1 cellular context compared by ENCODE assay signal in the genomic region with DNA sequence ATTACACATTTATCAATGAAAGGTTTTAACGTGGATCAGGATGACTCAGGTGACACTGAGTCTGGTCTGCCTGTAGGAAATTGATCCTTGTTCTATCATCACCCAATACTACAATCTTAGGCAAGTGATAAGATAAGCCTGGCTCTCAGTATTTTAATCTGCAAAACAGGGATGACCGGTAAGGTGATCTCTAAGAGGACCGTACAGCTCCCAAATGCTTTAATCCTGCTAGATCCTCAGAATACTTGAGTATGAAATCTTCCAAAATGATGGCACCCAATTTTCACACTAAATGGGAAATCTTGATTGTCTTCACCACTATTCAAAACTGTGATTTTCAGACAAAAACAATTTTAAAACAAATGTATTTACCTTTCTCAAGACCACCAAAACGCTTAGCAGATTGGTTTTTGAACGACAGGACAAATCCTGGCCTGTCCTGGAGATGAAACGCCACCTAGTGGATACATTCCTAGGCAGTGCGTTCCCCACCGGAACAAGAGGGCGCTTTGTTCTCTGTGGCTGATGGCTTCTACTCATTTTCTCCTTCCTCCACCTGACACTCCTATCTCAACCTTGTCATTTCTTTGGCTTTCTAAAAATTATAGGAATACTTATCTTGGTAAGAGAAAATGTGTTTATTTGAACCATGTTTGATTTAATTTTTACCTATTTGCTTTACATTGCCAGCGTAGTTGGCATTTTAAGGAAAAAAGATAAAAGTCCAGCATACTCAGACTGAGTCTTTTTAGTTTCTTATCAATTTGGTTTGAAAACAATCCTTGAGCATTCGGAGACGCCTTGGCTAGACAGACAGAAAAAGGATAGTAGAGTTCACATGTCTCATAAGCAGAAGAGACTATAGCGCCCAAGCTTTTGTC.
TF ChIP-seq lines count a peak whose summit lies in the region.

No MANE protein-coding gene starts in this region.

TF ChIP-seq in K562, 482 proteins besides CTCF, POLR2A, EP300 and RAD21 (continued from another document):
- TF ChIP-seq REST (CRISPR knock-in tag; IDR thresholded peaks at IDR 0.05; ENCODE audit: low read depth) (no peak), TEAD2 (tag; IDR thresholded peaks at IDR 0.05) (peak; percentile 48; the same call in 1 of the 2 replicates)
- TF ChIP-seq, protein P1, sequence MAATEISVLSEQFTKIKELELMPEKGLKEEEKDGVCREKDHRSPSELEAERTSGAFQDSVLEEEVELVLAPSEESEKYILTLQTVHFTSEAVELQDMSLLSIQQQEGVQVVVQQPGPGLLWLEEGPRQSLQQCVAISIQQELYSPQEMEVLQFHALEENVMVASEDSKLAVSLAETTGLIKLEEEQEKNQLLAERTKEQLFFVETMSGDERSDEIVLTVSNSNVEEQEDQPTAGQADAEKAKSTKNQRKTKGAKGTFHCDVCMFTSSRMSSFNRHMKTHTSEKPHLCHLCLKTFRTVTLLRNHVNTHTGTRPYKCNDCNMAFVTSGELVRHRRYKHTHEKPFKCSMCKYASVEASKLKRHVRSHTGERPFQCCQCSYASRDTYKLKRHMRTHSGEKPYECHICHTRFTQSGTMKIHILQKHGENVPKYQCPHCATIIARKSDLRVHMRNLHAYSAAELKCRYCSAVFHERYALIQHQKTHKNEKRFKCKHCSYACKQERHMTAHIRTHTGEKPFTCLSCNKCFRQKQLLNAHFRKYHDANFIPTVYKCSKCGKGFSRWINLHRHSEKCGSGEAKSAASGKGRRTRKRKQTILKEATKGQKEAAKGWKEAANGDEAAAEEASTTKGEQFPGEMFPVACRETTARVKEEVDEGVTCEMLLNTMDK (IDR thresholded peaks at IDR 0.05; ENCODE audit: borderline replicate concordance, insufficient read depth, low read depth, low read length, poor library complexity, severe bottlenecking) = peak; percentile 51
